ENCODE assay signal across 1 cellular context in the genomic region with DNA sequence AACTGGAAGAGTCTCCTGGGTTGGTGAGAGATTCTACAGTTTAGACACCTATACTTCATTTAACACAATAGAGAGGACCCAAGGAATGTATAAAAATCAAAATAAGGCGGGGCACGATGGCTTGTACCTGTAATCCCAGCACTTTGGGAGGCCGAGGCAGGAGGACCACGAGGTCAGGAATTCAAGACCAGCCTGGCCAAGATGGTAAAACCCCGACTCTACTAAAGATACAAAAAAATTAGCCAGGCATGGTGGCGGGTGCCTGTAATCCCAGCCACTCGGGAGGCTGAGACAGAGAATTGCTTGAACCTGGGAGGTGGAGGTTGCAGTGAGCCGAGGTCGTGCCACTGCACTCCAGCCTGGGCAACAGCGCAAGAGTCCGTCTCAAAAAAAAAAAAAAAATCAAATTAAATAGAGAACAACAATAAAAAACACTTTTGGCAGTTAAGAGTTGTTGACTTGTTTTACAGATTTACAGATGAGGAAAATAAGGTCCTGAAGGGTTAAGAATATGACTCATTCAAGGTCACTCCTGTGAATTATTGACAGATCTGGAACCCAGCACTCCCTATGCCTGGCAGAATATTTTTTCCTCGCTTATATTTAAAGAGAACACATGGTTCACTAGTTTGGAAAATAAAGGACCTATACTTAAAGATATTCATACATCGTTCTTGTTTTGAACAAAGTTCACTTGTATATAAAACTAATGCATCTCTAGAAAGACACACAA.
TF ChIP-seq lines count a peak whose summit lies in the region.

No MANE protein-coding gene starts in this region.

TF ChIP-seq in GM23338, 12 proteins besides CTCF, POLR2A, EP300 and RAD21:
- TF ChIP-seq ZNF462 (CRISPR knock-in tag; IDR thresholded peaks at IDR 0.05) (no peak), STAT1 (IDR thresholded peaks at IDR 0.05; ENCODE audit: unreplicated experiment) (no peak), NANOG (IDR thresholded peaks at IDR 0.05; ENCODE audit: borderline replicate concordance) (no peak), JUNB (IDR thresholded peaks at IDR 0.05; ENCODE audit: unreplicated experiment) (no peak), ZNF331 (CRISPR knock-in tag; IDR thresholded peaks at IDR 0.05; ENCODE audit: low read depth) (no peak), POLR2AphosphoS5 (IDR thresholded peaks at IDR 0.05; ENCODE audit: low read depth) (no peak), EZH2 (IDR thresholded peaks at IDR 0.05; ENCODE audit: low read depth, unreplicated experiment) (no peak), EZH2phosphoT487 (IDR thresholded peaks at IDR 0.05; ENCODE audit: unreplicated experiment) (no peak), CREB1 (CRISPR knock-in tag; IDR thresholded peaks at IDR 0.05; ENCODE audit: low read depth) (no peak), ETS1 (IDR thresholded peaks at IDR 0.05) (no peak), ZNF114 (CRISPR knock-in tag; IDR thresholded peaks at IDR 0.05) (no peak)
- TF ChIP-seq, protein P1, sequence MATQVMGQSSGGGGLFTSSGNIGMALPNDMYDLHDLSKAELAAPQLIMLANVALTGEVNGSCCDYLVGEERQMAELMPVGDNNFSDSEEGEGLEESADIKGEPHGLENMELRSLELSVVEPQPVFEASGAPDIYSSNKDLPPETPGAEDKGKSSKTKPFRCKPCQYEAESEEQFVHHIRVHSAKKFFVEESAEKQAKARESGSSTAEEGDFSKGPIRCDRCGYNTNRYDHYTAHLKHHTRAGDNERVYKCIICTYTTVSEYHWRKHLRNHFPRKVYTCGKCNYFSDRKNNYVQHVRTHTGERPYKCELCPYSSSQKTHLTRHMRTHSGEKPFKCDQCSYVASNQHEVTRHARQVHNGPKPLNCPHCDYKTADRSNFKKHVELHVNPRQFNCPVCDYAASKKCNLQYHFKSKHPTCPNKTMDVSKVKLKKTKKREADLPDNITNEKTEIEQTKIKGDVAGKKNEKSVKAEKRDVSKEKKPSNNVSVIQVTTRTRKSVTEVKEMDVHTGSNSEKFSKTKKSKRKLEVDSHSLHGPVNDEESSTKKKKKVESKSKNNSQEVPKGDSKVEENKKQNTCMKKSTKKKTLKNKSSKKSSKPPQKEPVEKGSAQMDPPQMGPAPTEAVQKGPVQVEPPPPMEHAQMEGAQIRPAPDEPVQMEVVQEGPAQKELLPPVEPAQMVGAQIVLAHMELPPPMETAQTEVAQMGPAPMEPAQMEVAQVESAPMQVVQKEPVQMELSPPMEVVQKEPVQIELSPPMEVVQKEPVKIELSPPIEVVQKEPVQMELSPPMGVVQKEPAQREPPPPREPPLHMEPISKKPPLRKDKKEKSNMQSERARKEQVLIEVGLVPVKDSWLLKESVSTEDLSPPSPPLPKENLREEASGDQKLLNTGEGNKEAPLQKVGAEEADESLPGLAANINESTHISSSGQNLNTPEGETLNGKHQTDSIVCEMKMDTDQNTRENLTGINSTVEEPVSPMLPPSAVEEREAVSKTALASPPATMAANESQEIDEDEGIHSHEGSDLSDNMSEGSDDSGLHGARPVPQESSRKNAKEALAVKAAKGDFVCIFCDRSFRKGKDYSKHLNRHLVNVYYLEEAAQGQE (IDR thresholded peaks at IDR 0.05; ENCODE audit: unreplicated experiment): no peak
TF ChIP-seq in GM23338: peak in this region for 0.
